ENCODE assay signal across 1 cellular context in genomic region chrX:13103914-13104274, GRCh38.
A peak's percentile ranks its signal among the peaks of the same experiment; 100 is the strongest.
TF ChIP-seq lines count a peak whose summit lies in the region.

No MANE protein-coding gene starts in this region.

TF ChIP-seq in K562, 482 proteins besides CTCF, POLR2A, EP300 and RAD21 (continued from another document):
- peak; percentile 75; the same call in 1 of the 2 replicates for TF ChIP-seq ID3 (CRISPR knock-in tag; IDR thresholded peaks at IDR 0.05)
- TF ChIP-seq ID3 (tag; IDR thresholded peaks at IDR 0.05), result peak; percentile 72; the same call in 1 of the 2 replicates
- no peak for TF ChIP-seq ZNF77 (CRISPR knock-in tag; IDR thresholded peaks at IDR 0.05)
- TF ChIP-seq CC2D1A (IDR thresholded peaks at IDR 0.05), result no peak
- TF ChIP-seq SMAD1 (IDR thresholded peaks at IDR 0.05; ENCODE audit: low read depth, low read length, partially characterized antibody), result no peak
- TF ChIP-seq NCOA4 (IDR thresholded peaks at IDR 0.05; ENCODE audit: partially characterized antibody), result no peak
- TF ChIP-seq XRCC4 (IDR thresholded peaks at IDR 0.05; ENCODE audit: extremely low read depth, insufficient read depth, insufficient read length), result no peak
- no peak for TF ChIP-seq TFAP4 (CRISPR knock-in tag; IDR thresholded peaks at IDR 0.05; ENCODE audit: borderline replicate concordance)
- no peak for TF ChIP-seq ZNF444 (CRISPR knock-in tag; IDR thresholded peaks at IDR 0.05)
- TF ChIP-seq ZNF140 (CRISPR knock-in tag; IDR thresholded peaks at IDR 0.05), result peak; percentile 52; the same call in 1 of the 2 replicates
- no peak for TF ChIP-seq TFE3 (CRISPR knock-in tag; IDR thresholded peaks at IDR 0.05)
- no peak for TF ChIP-seq ARID3B (CRISPR knock-in tag; IDR thresholded peaks at IDR 0.05; ENCODE audit: borderline replicate concordance)
- no peak for TF ChIP-seq ZNF512 (tag; IDR thresholded peaks at IDR 0.05)
- no peak for TF ChIP-seq FOSL1 (tag; conservative IDR thresholded peaks at IDR 0.05)
- TF ChIP-seq SMARCA5 (IDR thresholded peaks at IDR 0.05), result no peak
- TF ChIP-seq SOX6 (IDR thresholded peaks at IDR 0.05), result no peak
- 0 out of 2 replicates have a peak, but pooled peaks have one; percentile 18 for TF ChIP-seq HIVEP1 (CRISPR knock-in tag; IDR thresholded peaks at IDR 0.05)
- no peak for TF ChIP-seq NR1H2 (CRISPR knock-in tag; IDR thresholded peaks at IDR 0.05)
- TF ChIP-seq TBL1XR1 (IDR thresholded peaks at IDR 0.05; ENCODE audit: low read length in 2 of 2), result no peak
- TF ChIP-seq ZBTB12 (CRISPR knock-in tag; IDR thresholded peaks at IDR 0.05), result peak; percentile 24; the same call in 1 of the 2 replicates
- no peak for TF ChIP-seq NONO (IDR thresholded peaks at IDR 0.05; ENCODE audit: low read depth in 2 of 2, low read length in 1 of 2)
- no peak for TF ChIP-seq MLX (CRISPR knock-in tag; conservative IDR thresholded peaks at IDR 0.05)
- no peak for TF ChIP-seq TCFL5 (CRISPR knock-in tag; conservative IDR thresholded peaks at IDR 0.05)
- TF ChIP-seq ZNF75A (CRISPR knock-in tag; IDR thresholded peaks at IDR 0.05), result no peak
- no peak for TF ChIP-seq ZFP36 (IDR thresholded peaks at IDR 0.05; ENCODE audit: low read depth, low read length, partially characterized antibody)
- TF ChIP-seq ZNF695 (CRISPR knock-in tag; IDR thresholded peaks at IDR 0.05), result no peak
- peak; percentile 84 for TF ChIP-seq ZNF584 (CRISPR knock-in tag; IDR thresholded peaks at IDR 0.05; ENCODE audit: low read depth)
- no peak for TF ChIP-seq ZC3H11A (IDR thresholded peaks at IDR 0.05; ENCODE audit: low read depth, low read length)
- TF ChIP-seq RB1 (IDR thresholded peaks at IDR 0.05; ENCODE audit: low read depth), result no peak
- TF ChIP-seq ZNF384 (IDR thresholded peaks at IDR 0.05; ENCODE audit: low read depth, low read length), result no peak
- TF ChIP-seq ZNF134 (CRISPR knock-in tag; conservative IDR thresholded peaks at IDR 0.05), result no peak; the same call in 1 of the 2 replicates
- no peak for TF ChIP-seq REST (CRISPR knock-in tag; IDR thresholded peaks at IDR 0.05; ENCODE audit: low read depth)
- no peak for TF ChIP-seq ZBTB40 (IDR thresholded peaks at IDR 0.05)
- no peak for TF ChIP-seq ZBTB40 (CRISPR knock-in tag; IDR thresholded peaks at IDR 0.05)
- TF ChIP-seq HDAC8 (tag; IDR thresholded peaks at IDR 0.05), result peak; percentile 86
- no peak for TF ChIP-seq ELK1 (CRISPR knock-in tag; IDR thresholded peaks at IDR 0.05)
- TF ChIP-seq SRF (CRISPR knock-in tag; IDR thresholded peaks at IDR 0.05), result no peak
- no peak for TF ChIP-seq ZC3H8 (IDR thresholded peaks at IDR 0.05)
- TF ChIP-seq TEAD2 (tag; IDR thresholded peaks at IDR 0.05), result peak; percentile 43; the same call in 1 of the 2 replicates
